Comparison of ENCODE assay signal across 13 cellular contexts in the genomic region with DNA sequence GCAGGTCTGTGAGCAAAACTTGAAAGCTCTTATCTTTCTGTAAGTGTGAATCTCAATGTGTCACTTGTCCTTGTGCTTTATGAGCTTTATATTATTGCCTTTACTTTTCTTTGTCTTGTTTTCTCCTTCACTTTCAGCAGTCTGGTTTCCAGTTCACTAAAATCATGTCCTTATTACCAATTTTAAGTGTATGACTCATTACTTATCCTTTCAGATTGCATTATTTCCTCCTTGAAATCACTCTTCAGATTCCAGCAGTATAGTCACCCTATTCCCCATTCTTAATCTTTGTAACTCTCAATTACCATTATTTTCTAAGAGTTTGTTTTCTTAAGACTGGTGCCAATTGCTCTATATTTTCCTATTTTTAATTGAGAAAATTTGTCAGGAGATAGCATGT.
"Had no signal": no experiment of that assay in that cellular context is flagged by ENCODE, and none has a peak within 500 bp of the region (broad histone marks: within the 10 kb centered on the region; RNA-seq: fewer than 3 reads in every experiment).

No MANE protein-coding gene starts in this region.

- H3K27me3 Mint-ChIP-seq: activated B cell treated with CpG ODN at 0.5 μM for 24 hours; activated CD4-positive, alpha-beta T cell treated with anti-CD3 and anti-CD28 coated beads, Interleukin-2, amount 10 ng/mL, durations not matched to agents 24 days and 14 days; activated naive CD8-positive, alpha-beta T cell; natural killer cell treated with Interleukin-12 subunit alpha and Interleukin-12 subunit beta and Interleukin-15 and Interleukin-18, amount 100 ng/mL, for 72 hours; stimulated activated naive B cell treated with anti-CD40 and anti-IgM and Interleukin-4, amounts not matched to agents 10 μg/mL and 1 μg/mL and 100 μg/mL, for 72 hours; T-helper 17 cell had no signal

- H3K27ac ChIP-seq: breast epithelium, foreskin keratinocyte, tibial artery, vagina had no signal

- ATAC-seq: foreskin keratinocyte; natural killer cell treated with Interleukin-12 subunit alpha and Interleukin-12 subunit beta and Interleukin-15 and Interleukin-18, amount 100 ng/mL, for 72 hours; stimulated activated naive B cell treated with anti-CD40 and anti-IgM and Interleukin-4, amounts not matched to agents 10 μg/mL and 1 μg/mL and 100 μg/mL, for 72 hours; T-helper 17 cell had no signal

- H3K4me1 Mint-ChIP-seq: activated B cell treated with CpG ODN at 0.5 μM for 24 hours; activated CD4-positive, alpha-beta T cell treated with anti-CD3 and anti-CD28 coated beads, Interleukin-2, amount 10 ng/mL, durations not matched to agents 24 days and 14 days; stimulated activated naive B cell treated with anti-CD40 and anti-IgM and Interleukin-4, amounts not matched to agents 10 μg/mL and 1 μg/mL and 100 μg/mL, for 72 hours; T-helper 17 cell had no signal

- H3K27me3 ChIP-seq: breast epithelium, foreskin keratinocyte, tibial artery, vagina had no signal

- DNase-seq: activated B cell treated with CpG ODN at 0.5 μM for 24 hours; activated CD4-positive, alpha-beta T cell treated with anti-CD3 and anti-CD28 coated beads, Interleukin-2, amount 10 ng/mL, durations not matched to agents 24 days and 14 days; activated gamma-delta T cell treated with Interleukin-2 at 50 U/mL for 16 hours; foreskin keratinocyte; kidney glomerular epithelial cell; retina; stimulated activated naive B cell treated with anti-CD40 and anti-IgM and Interleukin-4, amounts not matched to agents 10 μg/mL and 1 μg/mL and 100 μg/mL, for 72 hours; T-helper 17 cell; tibial artery had no signal

- H3K4me3 ChIP-seq: breast epithelium, tibial artery, vagina had no signal

- H3K4me3 Mint-ChIP-seq: activated B cell treated with CpG ODN at 0.5 μM for 24 hours; activated CD4-positive, alpha-beta T cell treated with anti-CD3 and anti-CD28 coated beads, Interleukin-2, amount 10 ng/mL, durations not matched to agents 24 days and 14 days; activated naive CD8-positive, alpha-beta T cell; natural killer cell treated with Interleukin-12 subunit alpha and Interleukin-12 subunit beta and Interleukin-15 and Interleukin-18, amount 100 ng/mL, for 72 hours; stimulated activated naive B cell treated with anti-CD40 and anti-IgM and Interleukin-4, amounts not matched to agents 10 μg/mL and 1 μg/mL and 100 μg/mL, for 72 hours; T-helper 17 cell had no signal

- H3K27ac Mint-ChIP-seq: activated B cell treated with CpG ODN at 0.5 μM for 24 hours; activated CD4-positive, alpha-beta T cell treated with anti-CD3 and anti-CD28 coated beads, Interleukin-2, amount 10 ng/mL, durations not matched to agents 24 days and 14 days; activated naive CD8-positive, alpha-beta T cell; natural killer cell treated with Interleukin-12 subunit alpha and Interleukin-12 subunit beta and Interleukin-15 and Interleukin-18, amount 100 ng/mL, for 72 hours; stimulated activated naive B cell treated with anti-CD40 and anti-IgM and Interleukin-4, amounts not matched to agents 10 μg/mL and 1 μg/mL and 100 μg/mL, for 72 hours; T-helper 17 cell had no signal

- H3K9me3 ChIP-seq: tibial artery, vagina had no signal

- H3K36me3 Mint-ChIP-seq: activated naive CD8-positive, alpha-beta T cell; natural killer cell treated with Interleukin-12 subunit alpha and Interleukin-12 subunit beta and Interleukin-15 and Interleukin-18, amount 100 ng/mL, for 72 hours; stimulated activated naive B cell treated with anti-CD40 and anti-IgM and Interleukin-4, amounts not matched to agents 10 μg/mL and 1 μg/mL and 100 μg/mL, for 72 hours had no signal

- H3K36me3 ChIP-seq: breast epithelium, tibial artery, vagina had no signal

- H3K9me3 Mint-ChIP-seq: activated B cell treated with CpG ODN at 0.5 μM for 24 hours; activated CD4-positive, alpha-beta T cell treated with anti-CD3 and anti-CD28 coated beads, Interleukin-2, amount 10 ng/mL, durations not matched to agents 24 days and 14 days; stimulated activated naive B cell treated with anti-CD40 and anti-IgM and Interleukin-4, amounts not matched to agents 10 μg/mL and 1 μg/mL and 100 μg/mL, for 72 hours had no signal

- H3K4me1 ChIP-seq: breast epithelium, foreskin keratinocyte, tibial artery, vagina had no signal
